2 cellular contexts compared by ENCODE assay signal in the genomic region with DNA sequence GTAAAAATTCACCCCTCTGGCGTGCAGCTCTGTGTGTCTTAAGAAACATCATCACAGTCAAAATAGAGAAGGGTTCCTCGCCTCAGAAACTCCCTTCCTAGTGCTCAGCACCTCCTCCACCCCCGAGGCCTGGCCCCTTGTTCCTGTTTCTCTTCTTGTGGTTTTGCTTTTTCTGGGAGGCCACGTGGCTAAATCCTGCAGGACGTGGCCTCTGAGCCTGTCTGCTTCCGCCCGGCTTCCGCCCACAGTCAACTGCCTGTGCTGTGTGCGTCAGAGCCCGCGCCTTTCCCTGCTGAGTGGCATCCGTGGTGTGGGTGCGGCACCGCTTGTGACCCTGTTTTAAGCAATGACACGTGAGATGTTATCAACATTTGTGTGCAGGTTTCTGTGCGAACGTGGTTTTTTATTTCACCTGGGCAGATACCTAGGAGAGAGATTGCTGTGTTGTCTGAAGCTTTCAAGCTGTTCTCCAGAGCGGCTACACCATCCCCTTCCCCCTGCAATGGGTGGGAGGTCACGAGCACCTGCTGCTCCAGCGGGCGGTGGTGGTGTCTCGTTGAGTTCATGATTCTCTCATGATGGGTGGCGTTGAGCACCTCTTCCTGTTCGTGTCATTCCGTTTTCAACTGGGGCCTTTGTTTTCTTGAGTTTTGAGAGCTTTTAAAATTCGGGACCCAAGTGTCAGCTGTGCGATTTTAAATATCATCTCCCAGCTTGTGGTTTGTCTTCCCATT.
TF ChIP-seq lines count a peak whose summit lies in the region.

No MANE protein-coding gene starts in this region.

TF ChIP-seq in liver, 16 proteins besides CTCF, POLR2A, EP300 and RAD21:
- no peak for TF ChIP-seq EGR1 (IDR thresholded peaks at IDR 0.05; ENCODE audit: low read depth in 2 of 2)
- TF ChIP-seq RXRA (IDR thresholded peaks at IDR 0.05) = no peak
- TF ChIP-seq, protein P1, sequence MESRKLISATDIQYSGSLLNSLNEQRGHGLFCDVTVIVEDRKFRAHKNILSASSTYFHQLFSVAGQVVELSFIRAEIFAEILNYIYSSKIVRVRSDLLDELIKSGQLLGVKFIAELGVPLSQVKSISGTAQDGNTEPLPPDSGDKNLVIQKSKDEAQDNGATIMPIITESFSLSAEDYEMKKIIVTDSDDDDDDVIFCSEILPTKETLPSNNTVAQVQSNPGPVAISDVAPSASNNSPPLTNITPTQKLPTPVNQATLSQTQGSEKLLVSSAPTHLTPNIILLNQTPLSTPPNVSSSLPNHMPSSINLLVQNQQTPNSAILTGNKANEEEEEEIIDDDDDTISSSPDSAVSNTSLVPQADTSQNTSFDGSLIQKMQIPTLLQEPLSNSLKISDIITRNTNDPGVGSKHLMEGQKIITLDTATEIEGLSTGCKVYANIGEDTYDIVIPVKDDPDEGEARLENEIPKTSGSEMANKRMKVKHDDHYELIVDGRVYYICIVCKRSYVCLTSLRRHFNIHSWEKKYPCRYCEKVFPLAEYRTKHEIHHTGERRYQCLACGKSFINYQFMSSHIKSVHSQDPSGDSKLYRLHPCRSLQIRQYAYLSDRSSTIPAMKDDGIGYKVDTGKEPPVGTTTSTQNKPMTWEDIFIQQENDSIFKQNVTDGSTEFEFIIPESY (IDR thresholded peaks at IDR 0.05) = no peak
- peak in 1 of 2 donors; percentile 41 for TF ChIP-seq GABPA (IDR thresholded peaks at IDR 0.05 in 1 of 2, conservative IDR thresholded peaks at IDR 0.05 in 1 of 2)
- TF ChIP-seq, protein P2, sequence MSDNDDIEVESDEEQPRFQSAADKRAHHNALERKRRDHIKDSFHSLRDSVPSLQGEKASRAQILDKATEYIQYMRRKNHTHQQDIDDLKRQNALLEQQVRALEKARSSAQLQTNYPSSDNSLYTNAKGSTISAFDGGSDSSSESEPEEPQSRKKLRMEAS (IDR thresholded peaks at IDR 0.05) = no peak

TF ChIP-seq in HepG2, 621 proteins besides CTCF, POLR2A, EP300 and RAD21:
- TF ChIP-seq ZFP36L1 (CRISPR knock-in tag; IDR thresholded peaks at IDR 0.05) (no peak), ZNF101 (CRISPR knock-in tag; IDR thresholded peaks at IDR 0.05; ENCODE audit: borderline replicate concordance, low read depth) (no peak), DR1 (CRISPR knock-in tag; IDR thresholded peaks at IDR 0.05) (no peak), MIER3 (CRISPR knock-in tag; IDR thresholded peaks at IDR 0.05; ENCODE audit: borderline replicate concordance) (no peak), ZNF737 (CRISPR knock-in tag; IDR thresholded peaks at IDR 0.05; ENCODE audit: borderline replicate concordance) (no peak), ZNF891 (CRISPR knock-in tag; IDR thresholded peaks at IDR 0.05) (no peak), NFKBIZ (CRISPR knock-in tag; IDR thresholded peaks at IDR 0.05) (no peak), ATAD3A (CRISPR knock-in tag; IDR thresholded peaks at IDR 0.05) (no peak), ZBTB20 (CRISPR knock-in tag; IDR thresholded peaks at IDR 0.05; ENCODE audit: borderline replicate concordance, low read depth) (no peak), ZNF263 (CRISPR knock-in tag; IDR thresholded peaks at IDR 0.05) (no peak), U2AF2 (IDR thresholded peaks at IDR 0.05; ENCODE audit: low read depth, low read length) (no peak)
- TF ChIP-seq, protein P3, sequence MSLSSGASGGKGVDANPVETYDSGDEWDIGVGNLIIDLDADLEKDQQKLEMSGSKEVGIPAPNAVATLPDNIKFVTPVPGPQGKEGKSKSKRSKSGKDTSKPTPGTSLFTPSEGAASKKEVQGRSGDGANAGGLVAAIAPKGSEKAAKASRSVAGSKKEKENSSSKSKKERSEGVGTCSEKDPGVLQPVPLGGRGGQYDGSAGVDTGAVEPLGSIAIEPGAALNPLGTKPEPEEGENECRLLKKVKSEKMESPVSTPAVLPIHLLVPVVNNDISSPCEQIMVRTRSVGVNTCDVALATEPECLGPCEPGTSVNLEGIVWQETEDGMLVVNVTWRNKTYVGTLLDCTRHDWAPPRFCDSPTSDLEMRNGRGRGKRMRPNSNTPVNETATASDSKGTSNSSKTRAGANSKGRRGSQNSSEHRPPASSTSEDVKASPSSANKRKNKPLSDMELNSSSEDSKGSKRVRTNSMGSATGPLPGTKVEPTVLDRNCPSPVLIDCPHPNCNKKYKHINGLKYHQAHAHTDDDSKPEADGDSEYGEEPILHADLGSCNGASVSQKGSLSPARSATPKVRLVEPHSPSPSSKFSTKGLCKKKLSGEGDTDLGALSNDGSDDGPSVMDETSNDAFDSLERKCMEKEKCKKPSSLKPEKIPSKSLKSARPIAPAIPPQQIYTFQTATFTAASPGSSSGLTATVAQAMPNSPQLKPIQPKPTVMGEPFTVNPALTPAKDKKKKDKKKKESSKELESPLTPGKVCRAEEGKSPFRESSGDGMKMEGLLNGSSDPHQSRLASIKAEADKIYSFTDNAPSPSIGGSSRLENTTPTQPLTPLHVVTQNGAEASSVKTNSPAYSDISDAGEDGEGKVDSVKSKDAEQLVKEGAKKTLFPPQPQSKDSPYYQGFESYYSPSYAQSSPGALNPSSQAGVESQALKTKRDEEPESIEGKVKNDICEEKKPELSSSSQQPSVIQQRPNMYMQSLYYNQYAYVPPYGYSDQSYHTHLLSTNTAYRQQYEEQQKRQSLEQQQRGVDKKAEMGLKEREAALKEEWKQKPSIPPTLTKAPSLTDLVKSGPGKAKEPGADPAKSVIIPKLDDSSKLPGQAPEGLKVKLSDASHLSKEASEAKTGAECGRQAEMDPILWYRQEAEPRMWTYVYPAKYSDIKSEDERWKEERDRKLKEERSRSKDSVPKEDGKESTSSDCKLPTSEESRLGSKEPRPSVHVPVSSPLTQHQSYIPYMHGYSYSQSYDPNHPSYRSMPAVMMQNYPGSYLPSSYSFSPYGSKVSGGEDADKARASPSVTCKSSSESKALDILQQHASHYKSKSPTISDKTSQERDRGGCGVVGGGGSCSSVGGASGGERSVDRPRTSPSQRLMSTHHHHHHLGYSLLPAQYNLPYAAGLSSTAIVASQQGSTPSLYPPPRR (CRISPR knock-in tag; IDR thresholded peaks at IDR 0.05; ENCODE audit: borderline replicate concordance) = no peak
- TF ChIP-seq, protein P4, sequence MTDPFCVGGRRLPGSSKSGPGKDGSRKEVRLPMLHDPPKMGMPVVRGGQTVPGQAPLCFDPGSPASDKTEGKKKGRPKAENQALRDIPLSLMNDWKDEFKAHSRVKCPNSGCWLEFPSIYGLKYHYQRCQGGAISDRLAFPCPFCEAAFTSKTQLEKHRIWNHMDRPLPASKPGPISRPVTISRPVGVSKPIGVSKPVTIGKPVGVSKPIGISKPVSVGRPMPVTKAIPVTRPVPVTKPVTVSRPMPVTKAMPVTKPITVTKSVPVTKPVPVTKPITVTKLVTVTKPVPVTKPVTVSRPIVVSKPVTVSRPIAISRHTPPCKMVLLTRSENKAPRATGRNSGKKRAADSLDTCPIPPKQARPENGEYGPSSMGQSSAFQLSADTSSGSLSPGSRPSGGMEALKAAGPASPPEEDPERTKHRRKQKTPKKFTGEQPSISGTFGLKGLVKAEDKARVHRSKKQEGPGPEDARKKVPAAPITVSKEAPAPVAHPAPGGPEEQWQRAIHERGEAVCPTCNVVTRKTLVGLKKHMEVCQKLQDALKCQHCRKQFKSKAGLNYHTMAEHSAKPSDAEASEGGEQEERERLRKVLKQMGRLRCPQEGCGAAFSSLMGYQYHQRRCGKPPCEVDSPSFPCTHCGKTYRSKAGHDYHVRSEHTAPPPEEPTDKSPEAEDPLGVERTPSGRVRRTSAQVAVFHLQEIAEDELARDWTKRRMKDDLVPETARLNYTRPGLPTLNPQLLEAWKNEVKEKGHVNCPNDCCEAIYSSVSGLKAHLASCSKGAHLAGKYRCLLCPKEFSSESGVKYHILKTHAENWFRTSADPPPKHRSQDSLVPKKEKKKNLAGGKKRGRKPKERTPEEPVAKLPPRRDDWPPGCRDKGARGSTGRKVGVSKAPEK (CRISPR knock-in tag; IDR thresholded peaks at IDR 0.05; ENCODE audit: borderline replicate concordance) = no peak
- TF ChIP-seq, protein P5, sequence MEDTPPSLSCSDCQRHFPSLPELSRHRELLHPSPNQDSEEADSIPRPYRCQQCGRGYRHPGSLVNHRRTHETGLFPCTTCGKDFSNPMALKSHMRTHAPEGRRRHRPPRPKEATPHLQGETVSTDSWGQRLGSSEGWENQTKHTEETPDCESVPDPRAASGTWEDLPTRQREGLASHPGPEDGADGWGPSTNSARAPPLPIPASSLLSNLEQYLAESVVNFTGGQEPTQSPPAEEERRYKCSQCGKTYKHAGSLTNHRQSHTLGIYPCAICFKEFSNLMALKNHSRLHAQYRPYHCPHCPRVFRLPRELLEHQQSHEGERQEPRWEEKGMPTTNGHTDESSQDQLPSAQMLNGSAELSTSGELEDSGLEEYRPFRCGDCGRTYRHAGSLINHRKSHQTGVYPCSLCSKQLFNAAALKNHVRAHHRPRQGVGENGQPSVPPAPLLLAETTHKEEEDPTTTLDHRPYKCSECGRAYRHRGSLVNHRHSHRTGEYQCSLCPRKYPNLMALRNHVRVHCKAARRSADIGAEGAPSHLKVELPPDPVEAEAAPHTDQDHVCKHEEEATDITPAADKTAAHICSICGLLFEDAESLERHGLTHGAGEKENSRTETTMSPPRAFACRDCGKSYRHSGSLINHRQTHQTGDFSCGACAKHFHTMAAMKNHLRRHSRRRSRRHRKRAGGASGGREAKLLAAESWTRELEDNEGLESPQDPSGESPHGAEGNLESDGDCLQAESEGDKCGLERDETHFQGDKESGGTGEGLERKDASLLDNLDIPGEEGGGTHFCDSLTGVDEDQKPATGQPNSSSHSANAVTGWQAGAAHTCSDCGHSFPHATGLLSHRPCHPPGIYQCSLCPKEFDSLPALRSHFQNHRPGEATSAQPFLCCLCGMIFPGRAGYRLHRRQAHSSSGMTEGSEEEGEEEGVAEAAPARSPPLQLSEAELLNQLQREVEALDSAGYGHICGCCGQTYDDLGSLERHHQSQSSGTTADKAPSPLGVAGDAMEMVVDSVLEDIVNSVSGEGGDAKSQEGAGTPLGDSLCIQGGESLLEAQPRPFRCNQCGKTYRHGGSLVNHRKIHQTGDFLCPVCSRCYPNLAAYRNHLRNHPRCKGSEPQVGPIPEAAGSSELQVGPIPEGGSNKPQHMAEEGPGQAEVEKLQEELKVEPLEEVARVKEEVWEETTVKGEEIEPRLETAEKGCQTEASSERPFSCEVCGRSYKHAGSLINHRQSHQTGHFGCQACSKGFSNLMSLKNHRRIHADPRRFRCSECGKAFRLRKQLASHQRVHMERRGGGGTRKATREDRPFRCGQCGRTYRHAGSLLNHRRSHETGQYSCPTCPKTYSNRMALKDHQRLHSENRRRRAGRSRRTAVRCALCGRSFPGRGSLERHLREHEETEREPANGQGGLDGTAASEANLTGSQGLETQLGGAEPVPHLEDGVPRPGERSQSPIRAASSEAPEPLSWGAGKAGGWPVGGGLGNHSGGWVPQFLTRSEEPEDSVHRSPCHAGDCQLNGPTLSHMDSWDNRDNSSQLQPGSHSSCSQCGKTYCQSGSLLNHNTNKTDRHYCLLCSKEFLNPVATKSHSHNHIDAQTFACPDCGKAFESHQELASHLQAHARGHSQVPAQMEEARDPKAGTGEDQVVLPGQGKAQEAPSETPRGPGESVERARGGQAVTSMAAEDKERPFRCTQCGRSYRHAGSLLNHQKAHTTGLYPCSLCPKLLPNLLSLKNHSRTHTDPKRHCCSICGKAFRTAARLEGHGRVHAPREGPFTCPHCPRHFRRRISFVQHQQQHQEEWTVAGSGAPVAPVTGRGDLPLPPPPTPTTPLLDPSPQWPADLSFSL (CRISPR knock-in tag; IDR thresholded peaks at IDR 0.05) = no peak
- TF ChIP-seq, protein P6, sequence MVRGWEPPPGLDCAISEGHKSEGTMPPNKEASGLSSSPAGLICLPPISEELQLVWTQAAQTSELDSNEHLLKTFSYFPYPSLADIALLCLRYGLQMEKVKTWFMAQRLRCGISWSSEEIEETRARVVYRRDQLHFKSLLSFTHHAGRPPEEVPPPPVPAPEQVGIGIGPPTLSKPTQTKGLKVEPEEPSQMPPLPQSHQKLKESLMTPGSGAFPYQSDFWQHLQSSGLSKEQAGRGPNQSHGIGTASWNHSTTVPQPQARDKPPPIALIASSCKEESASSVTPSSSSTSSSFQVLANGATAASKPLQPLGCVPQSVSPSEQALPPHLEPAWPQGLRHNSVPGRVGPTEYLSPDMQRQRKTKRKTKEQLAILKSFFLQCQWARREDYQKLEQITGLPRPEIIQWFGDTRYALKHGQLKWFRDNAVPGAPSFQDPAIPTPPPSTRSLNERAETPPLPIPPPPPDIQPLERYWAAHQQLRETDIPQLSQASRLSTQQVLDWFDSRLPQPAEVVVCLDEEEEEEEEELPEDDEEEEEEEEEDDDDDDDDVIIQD (CRISPR knock-in tag; IDR thresholded peaks at IDR 0.05; ENCODE audit: low read depth) = no peak
TF ChIP-seq in HepG2: peak in this region for 0.
